Comparison of ENCODE assay signal across 11 cellular contexts in the genomic region with DNA sequence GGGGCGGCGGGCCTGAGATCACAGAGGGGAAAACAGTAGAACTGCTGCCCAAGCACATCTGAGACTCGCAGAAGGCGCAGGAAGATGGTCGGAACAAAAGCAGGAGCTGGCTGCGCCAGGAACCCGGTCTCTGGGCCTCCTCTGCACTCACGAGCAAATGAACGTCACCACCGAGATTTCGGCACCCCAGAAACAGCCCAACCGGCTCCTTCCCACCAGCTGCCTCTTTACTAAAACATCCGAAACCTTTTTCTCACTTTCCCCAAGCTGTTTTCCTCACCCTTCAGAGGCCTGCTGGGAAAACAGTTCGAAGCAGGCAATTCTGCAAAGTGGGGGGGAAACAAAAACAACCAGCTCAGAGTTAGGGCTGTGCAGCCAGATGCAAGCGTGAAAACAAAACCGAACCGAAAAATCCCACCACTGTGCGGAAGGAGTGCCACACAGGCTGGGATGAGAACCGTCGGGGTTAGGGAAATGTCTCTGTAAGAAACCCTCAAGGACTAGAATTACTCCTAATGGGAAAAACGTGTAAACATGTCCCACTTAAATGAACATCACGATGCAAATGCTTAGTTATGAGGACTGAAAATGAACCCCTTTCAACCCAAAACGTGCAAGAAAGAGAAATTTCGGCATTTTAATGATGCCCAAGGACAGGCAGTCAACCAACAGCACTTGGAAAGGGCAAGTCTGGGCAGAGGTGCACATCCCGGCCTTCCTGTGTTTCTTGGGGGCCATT. TPM values are rescaled to one million over a fixed set of nuclear protein-coding genes. Genes with fewer than 3 reads are reported as not detected.
DNase-seq lines count a peak whose midpoint lies in the region; ATAC-seq and TF ChIP-seq lines count a peak whose summit lies in the region.
"Had no signal": no experiment of that assay in that cellular context is flagged by ENCODE, and none has a peak within 500 bp of the region (broad histone marks: within the 10 kb centered on the region; RNA-seq: fewer than 3 reads in every experiment).

No MANE protein-coding gene starts in this region.

- no peak for ATAC-seq in HG02852 (IDR thresholded peaks at IDR 0.05; ENCODE audit: unreplicated experiment)
- ATAC-seq: left colon had no signal

- H3K4me1 Mint-ChIP-seq in CD4-positive, alpha-beta memory T cell = peaks cover 0 to 8% (median 2%) of the 10 kb centered on the region in 4 donors

- no peaks in the 10 kb centered on the region for H3K27me3 ChIP-seq in dorsolateral prefrontal cortex
- no peaks in the 10 kb centered on the region for H3K27me3 ChIP-seq in skeletal muscle tissue (ENCODE audit: control insufficient read depth in 3 of 3, insufficient read depth in 3 of 3, low read length in 3 of 3)
- no peaks in the 10 kb centered on the region for H3K27me3 ChIP-seq in CD4-positive, alpha-beta memory T cell (ENCODE audit: insufficient read depth, low read length)

- peak overlapping the region in 1 of 7 donors; percentile 68 for H3K27ac Mint-ChIP-seq in CD4-positive, alpha-beta memory T cell
- H3K27ac Mint-ChIP-seq: activated naive CD8-positive, alpha-beta T cell had no signal

- H3K27ac ChIP-seq in dorsolateral prefrontal cortex (peak overlapping the region in 57 of 59 donors; percentile 13 to 84 (median 72)), skeletal muscle tissue (ENCODE audit: low read depth, low read length) (peak overlapping the region; percentile 64)
- H3K27ac ChIP-seq in CD4-positive, alpha-beta memory T cell (ENCODE audit: low read depth, low read length) = no peak overlapping the region

- no peaks in the 10 kb centered on the region for H3K9me3 ChIP-seq in skeletal muscle tissue (ENCODE audit: control insufficient read depth in 3 of 3, low read length in 3 of 3)
- no peaks in the 10 kb centered on the region for H3K9me3 ChIP-seq in CD4-positive, alpha-beta memory T cell (ENCODE audit: control insufficient read depth in 1 of 2, low read length in 2 of 2)

- peak; percentile 66 for DNase-seq in GM03348 (ENCODE audit: low spot score)
- peak in 6 of 10 donors; percentile 37 to 63 (median 48) for DNase-seq in dorsolateral prefrontal cortex
- peak; percentile 36 for DNase-seq in islet precursor cell
- DNase-seq in CD4-positive, alpha-beta memory T cell = no peak
- no peak for DNase-seq in T-helper 9 cell
- DNase-seq in NCI-H1694 (lab: John Stamatoyannopoulos, UW) = no peak
- DNase-seq: NCI-H2171 had no signal

- peaks cover 28 to 38% of the 10 kb centered on the region in 2 donors for H3K36me3 Mint-ChIP-seq in CD4-positive, alpha-beta memory T cell

- H3K36me3 ChIP-seq in skeletal muscle tissue (ENCODE audit: control insufficient read depth in 3 of 3, insufficient read depth in 3 of 3, low read length in 3 of 3) = peaks cover 24 to 33% (median 27%) of the 10 kb centered on the region in 3 donors
- peaks cover 14% of the 10 kb centered on the region for H3K36me3 ChIP-seq in CD4-positive, alpha-beta memory T cell (ENCODE audit: insufficient read depth, low read length)

- peak overlapping the region; percentile 45 to 70 (median 47) for H3K9ac ChIP-seq in skeletal muscle tissue (ENCODE audit: low read depth in 1 of 3, low read length in 3 of 3)

- CTCF ChIA-PET in CD4-positive, alpha-beta memory T cell (lab: Charles Lee; ENCODE audit: partially characterized antibody) = no interaction called here

- no peaks in the 10 kb centered on the region for H3K27me3 Mint-ChIP-seq in CD4-positive, alpha-beta memory T cell
- H3K27me3 Mint-ChIP-seq: activated naive CD8-positive, alpha-beta T cell had no signal

- POLR2A ChIA-PET in CD4-positive, alpha-beta memory T cell (lab: Charles Lee; ENCODE audit: partially characterized antibody) = no interaction called here

- H3K4me3 ChIP-seq in dorsolateral prefrontal cortex (peak overlapping the region in 57 of 59 donors; percentile 3 to 63 (median 37)), skeletal muscle tissue (ENCODE audit: low read length in 3 of 3) (peak overlapping the region; percentile 12 to 59 (median 45))
- no peak overlapping the region for H3K4me3 ChIP-seq in CD4-positive, alpha-beta memory T cell (ENCODE audit: low read length in 2 of 2)

- H3K4me1 ChIP-seq in skeletal muscle tissue (ENCODE audit: control insufficient read depth in 3 of 3, insufficient read depth in 3 of 3, low read length in 3 of 3) = peaks cover 2 to 4% (median 4%) of the 10 kb centered on the region in 3 donors
- no peaks in the 10 kb centered on the region for H3K4me1 ChIP-seq in CD4-positive, alpha-beta memory T cell (ENCODE audit: insufficient read depth, low read length)

- intact Hi-C loops in dorsolateral prefrontal cortex (cut with DNase I) = no loop called here
- intact Hi-C loops in CD4-positive, alpha-beta memory T cell (cut with micrococcal nuclease) = no loop called here

- no peak overlapping the region for H3K4me3 Mint-ChIP-seq in CD4-positive, alpha-beta memory T cell
- H3K4me3 Mint-ChIP-seq: activated naive CD8-positive, alpha-beta T cell had no signal

- peaks cover 0 to 4% (median 1%) of the 10 kb centered on the region in 8 donors for H3K9me3 Mint-ChIP-seq in CD4-positive, alpha-beta memory T cell

- no peak for TF ChIP-seq CTCF in dorsolateral prefrontal cortex (IDR thresholded peaks at IDR 0.05 in 54 of 56, conservative IDR thresholded peaks at IDR 0.05 in 2 of 56; ENCODE audit: low read depth in 1 of 56, partially characterized antibody in 56 of 56)

RNA-seq across cellular contexts. Expression of gene DHRSX, which starts 15.9 kb away (rescaled TPM):
- total RNA-seq in dorsolateral prefrontal cortex = 10 to 100 TPM; 11.6 to 43.5 (median 19.3) TPM
- 9.9 TPM for total RNA-seq in skeletal muscle tissue
- total RNA-seq in CD4-positive, alpha-beta memory T cell = 10 to 100 TPM; 12.1 to 17.5 TPM
- 10 to 100 TPM; 15.5 to 23.5 TPM for polyA plus RNA-seq in CD4-positive, alpha-beta memory T cell

RNA-seq across cellular contexts. Expression of gene ZBED1, which starts 15.9 kb away (rescaled TPM):
- total RNA-seq in dorsolateral prefrontal cortex (10 to 100 TPM; 18.2 to 62.4 (median 29.9) TPM), skeletal muscle tissue (25.6 TPM)
- total RNA-seq in CD4-positive, alpha-beta memory T cell = 10 to 100 TPM; 29.2 to 29.9 TPM
- polyA plus RNA-seq in CD4-positive, alpha-beta memory T cell = 10 to 100 TPM; 18.1 to 34.1 TPM

Comparison
In these comparisons a context has a peak if more than half of its experiments do, and no peak if none do; other contexts are left out.
1. DNase-seq: peak in GM03348 (single experiment), dorsolateral prefrontal cortex (6 of 10) and islet precursor cell (single experiment); none in CD4-positive, alpha-beta memory T cell (0 of 5), T-helper 9 cell (single experiment) and NCI-H1694 (single experiment).
2. H3K4me3 ChIP-seq: peak in dorsolateral prefrontal cortex (57 of 59) and skeletal muscle tissue (3 of 3); none in CD4-positive, alpha-beta memory T cell (0 of 2).